ENCODE assay signal across 1 cellular context in the genomic region with DNA sequence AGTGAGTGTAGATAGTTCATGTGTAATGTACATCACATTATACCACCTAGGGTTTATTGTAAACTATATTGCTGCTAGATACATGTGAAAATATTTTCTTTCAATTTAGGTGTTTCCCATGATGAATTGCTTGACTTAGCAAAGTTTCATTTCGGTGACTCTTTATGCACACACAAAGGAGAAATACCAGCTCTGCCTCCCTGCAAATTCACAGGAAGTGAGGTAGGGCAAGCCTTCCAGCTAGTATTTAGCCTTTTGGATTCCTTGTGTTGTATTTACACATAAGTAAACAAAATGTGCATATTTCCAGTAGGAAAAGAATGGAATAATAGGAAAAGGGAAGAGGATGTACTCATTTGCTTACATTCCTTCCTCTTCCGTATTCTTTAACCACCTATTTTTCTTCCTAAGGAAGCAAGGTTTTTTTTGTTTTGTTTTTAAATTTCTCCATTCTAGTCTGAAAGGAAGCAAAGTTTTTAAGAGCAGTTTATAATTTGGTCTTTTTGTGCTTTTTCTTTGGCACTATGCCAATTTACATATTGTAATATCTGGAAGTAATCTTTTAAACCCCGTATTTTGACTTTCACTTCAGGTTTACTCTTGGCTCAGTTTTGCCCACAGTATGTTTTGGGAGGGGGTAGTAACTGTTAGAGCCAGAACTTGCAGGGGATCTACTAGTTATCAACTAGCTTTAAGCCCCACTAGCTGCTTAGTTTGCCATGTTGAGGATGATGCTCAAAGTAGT.
TF ChIP-seq lines count a peak whose summit lies in the region.

No MANE protein-coding gene starts in this region.

TF ChIP-seq in IMR-90, 13 proteins besides CTCF, POLR2A, EP300 and RAD21:
- TF ChIP-seq MAFK (IDR thresholded peaks at IDR 0.05; ENCODE audit: low read depth, low read length) (no peak), NFE2L2 (IDR thresholded peaks at IDR 0.05; ENCODE audit: low read depth, low read length) (no peak), CEBPB (IDR thresholded peaks at IDR 0.05; ENCODE audit: low read depth, low read length) (no peak), MXI1 (IDR thresholded peaks at IDR 0.05; ENCODE audit: borderline replicate concordance, low read depth, low read length) (no peak), BHLHE40 (IDR thresholded peaks at IDR 0.05; ENCODE audit: low read depth, low read length) (no peak), MAZ (IDR thresholded peaks at IDR 0.05; ENCODE audit: borderline replicate concordance, low read depth, low read length) (no peak), RFX5 (IDR thresholded peaks at IDR 0.05; ENCODE audit: low read depth, low read length) (no peak), SMC3 (IDR thresholded peaks at IDR 0.05; ENCODE audit: low read depth, low read length) (no peak), FOS (IDR thresholded peaks at IDR 0.05; ENCODE audit: low read depth, low read length) (no peak), RCOR1 (IDR thresholded peaks at IDR 0.05; ENCODE audit: insufficient replicate concordance, low read length) (no peak), CHD1 (IDR thresholded peaks at IDR 0.05; ENCODE audit: low read depth, low read length) (no peak)
- TF ChIP-seq, protein P1, sequence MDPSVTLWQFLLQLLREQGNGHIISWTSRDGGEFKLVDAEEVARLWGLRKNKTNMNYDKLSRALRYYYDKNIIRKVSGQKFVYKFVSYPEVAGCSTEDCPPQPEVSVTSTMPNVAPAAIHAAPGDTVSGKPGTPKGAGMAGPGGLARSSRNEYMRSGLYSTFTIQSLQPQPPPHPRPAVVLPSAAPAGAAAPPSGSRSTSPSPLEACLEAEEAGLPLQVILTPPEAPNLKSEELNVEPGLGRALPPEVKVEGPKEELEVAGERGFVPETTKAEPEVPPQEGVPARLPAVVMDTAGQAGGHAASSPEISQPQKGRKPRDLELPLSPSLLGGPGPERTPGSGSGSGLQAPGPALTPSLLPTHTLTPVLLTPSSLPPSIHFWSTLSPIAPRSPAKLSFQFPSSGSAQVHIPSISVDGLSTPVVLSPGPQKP (IDR thresholded peaks at IDR 0.05; ENCODE audit: borderline replicate concordance, low read depth, low read length) = no peak
- TF ChIP-seq, protein P2, sequence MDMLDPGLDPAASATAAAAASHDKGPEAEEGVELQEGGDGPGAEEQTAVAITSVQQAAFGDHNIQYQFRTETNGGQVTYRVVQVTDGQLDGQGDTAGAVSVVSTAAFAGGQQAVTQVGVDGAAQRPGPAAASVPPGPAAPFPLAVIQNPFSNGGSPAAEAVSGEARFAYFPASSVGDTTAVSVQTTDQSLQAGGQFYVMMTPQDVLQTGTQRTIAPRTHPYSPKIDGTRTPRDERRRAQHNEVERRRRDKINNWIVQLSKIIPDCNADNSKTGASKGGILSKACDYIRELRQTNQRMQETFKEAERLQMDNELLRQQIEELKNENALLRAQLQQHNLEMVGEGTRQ (IDR thresholded peaks at IDR 0.05; ENCODE audit: low read depth, low read length) = no peak
